ENCODE assay signal across 24 cellular contexts in the genomic region with DNA sequence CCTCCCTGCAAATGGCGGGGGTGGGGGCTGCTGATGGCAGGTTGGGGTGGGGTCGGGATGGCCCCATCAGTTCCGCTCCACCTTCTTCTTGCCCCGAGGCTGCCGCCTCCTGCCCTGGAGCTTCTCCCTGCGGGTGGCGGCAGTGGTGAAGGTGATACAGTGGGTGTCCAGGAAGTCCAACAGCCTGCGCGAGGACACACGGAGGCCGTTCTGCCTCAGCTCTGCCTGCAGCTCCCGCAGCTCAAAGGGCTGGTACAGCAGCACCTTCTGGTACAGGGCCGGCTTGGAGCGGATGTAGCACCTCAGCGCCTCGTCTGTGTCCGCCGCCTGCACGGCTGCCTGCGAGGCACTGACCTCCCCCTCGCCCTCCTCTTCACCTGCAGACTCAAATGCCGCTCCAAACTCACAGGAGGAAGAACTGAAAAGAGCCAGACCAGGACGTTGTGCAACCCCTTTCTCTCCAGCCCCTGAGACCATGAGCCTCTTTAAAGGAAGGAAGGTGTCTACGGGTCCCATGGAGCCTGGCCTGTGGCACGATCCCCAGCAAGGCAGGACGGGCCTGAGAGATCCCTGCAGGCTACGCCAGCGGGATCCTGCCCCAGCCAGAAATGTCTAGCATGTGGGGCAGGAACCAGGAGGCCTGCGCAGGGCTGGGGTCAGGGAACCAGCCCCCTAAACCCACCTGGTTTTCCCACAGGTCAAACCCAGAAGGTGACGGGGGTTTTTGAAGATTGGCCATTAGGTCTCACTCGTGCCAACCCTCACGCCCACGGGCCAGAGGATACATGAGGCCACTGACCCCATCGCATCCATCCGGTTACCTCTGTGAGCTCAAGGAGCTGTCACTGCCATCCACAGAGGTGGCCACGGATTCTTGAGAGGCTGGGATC. TPM values are rescaled to one million over a fixed set of nuclear protein-coding genes. Genes with fewer than 3 reads are reported as not detected.
"Had no signal": no experiment of that assay in that cellular context is flagged by ENCODE, and none has a peak within 500 bp of the region (broad histone marks: within the 10 kb centered on the region; RNA-seq: fewer than 3 reads in every experiment).

No MANE protein-coding gene starts in this region.

- H3K4me1 ChIP-seq: lower lobe of right lung, neural progenitor cell, psoas muscle had no signal

- H2AFZ ChIP-seq: neural progenitor cell had no signal

- DNase-seq: effector CD4-positive, alpha-beta T cell; hypothalamus; immature natural killer cell; islet precursor cell; kidney glomerular epithelial cell; left ventricle myocardium superior; lower lobe of right lung; naive thymus-derived CD8-positive, alpha-beta T cell; right cardiac atrium; spleen; stimulated activated CD4-positive, alpha-beta T cell treated with anti-CD3 and anti-CD28 coated beads, Interleukin-4, amount 100 ng/mL, for 4 hours; stimulated activated naive CD8-positive, alpha-beta T cell treated with anti-CD3 and anti-CD28 coated beads, Interleukin-15, Interleukin-2, amounts not matched to agents 100 U/mL and 50 U/mL, for 24 hours; substantia nigra; upper lobe of left lung had no signal

- H3K4me2 ChIP-seq: neural progenitor cell had no signal

- ATAC-seq: left ventricle myocardium superior; lower lobe of right lung; naive thymus-derived CD8-positive, alpha-beta T cell; psoas muscle; right cardiac atrium; stimulated activated memory B cell treated with anti-CD40 and anti-IgM and Interleukin-4, amounts not matched to agents 10 μg/mL and 1 μg/mL and 100 μg/mL, for 72 hours; stimulated activated naive CD8-positive, alpha-beta T cell treated with anti-CD3 and anti-CD28 coated beads, Interleukin-15, Interleukin-2, amounts not matched to agents 100 U/mL and 50 U/mL, for 24 hours had no signal

- H3K27me3 ChIP-seq: dorsolateral prefrontal cortex, neural progenitor cell, upper lobe of left lung had no signal

- H3K9ac ChIP-seq: neural progenitor cell had no signal

- H3K4me3 ChIP-seq: dorsolateral prefrontal cortex, lower lobe of right lung, neural progenitor cell, psoas muscle, skin epidermis, spleen, thoracic aorta, tibial nerve, upper lobe of left lung had no signal

- H3K27ac ChIP-seq: lower lobe of right lung, neural progenitor cell, psoas muscle, skin epidermis, spleen, thoracic aorta, tibial nerve, upper lobe of left lung had no signal

- H3K9me3 ChIP-seq: lower lobe of right lung, psoas muscle, spleen, thoracic aorta, tibial nerve, upper lobe of left lung had no signal

- H3K36me3 ChIP-seq: neural progenitor cell had no signal

RNA-seq across cellular contexts. Expression of a gene that starts 5.3 kb away (rescaled TPM):
- total RNA-seq: fibroblast of villous mesenchyme, myocyte, osteocyte had no signal
